In genomic region chr12:120399531-120399930, GRCh38 we compare ENCODE assay signal across 17 cellular contexts. TPM values are rescaled to one million over a fixed set of nuclear protein-coding genes. Genes with fewer than 3 reads are reported as not detected.
DNase-seq lines count a peak whose midpoint lies in the region; ATAC-seq and TF ChIP-seq lines count a peak whose summit lies in the region.
"Had no signal": no experiment of that assay in that cellular context is flagged by ENCODE, and none has a peak within 500 bp of the region (broad histone marks: within the 10 kb centered on the region; RNA-seq: fewer than 3 reads in every experiment).

No MANE protein-coding gene starts in this region.

- TF ChIP-seq EP300 in gastroesophageal sphincter (IDR thresholded peaks at IDR 0.05): no peak

- intact Hi-C loops in right lobe of liver (cut with DNase I): no loop called here

- H3K27ac ChIP-seq in right lobe of liver (no peak overlapping the region), gastroesophageal sphincter (no peak overlapping the region)
- H3K27ac ChIP-seq: body of pancreas had no signal

- H3K9me3 ChIP-seq in right lobe of liver (no peaks in the 10 kb centered on the region), gastroesophageal sphincter (no peaks in the 10 kb centered on the region)
- H3K9me3 ChIP-seq: body of pancreas had no signal

- TF ChIP-seq CTCF in AG10803 (conservative IDR thresholded peaks at IDR 0.05; ENCODE audit: low read length) (no peak), fibroblast of the aortic adventitia (IDR thresholded peaks at IDR 0.05; ENCODE audit: insufficient read depth, low read length) (no peak), right lobe of liver (IDR thresholded peaks at IDR 0.05) (no peak), gastroesophageal sphincter (IDR thresholded peaks at IDR 0.05) (no peak)

- H3K4me1 ChIP-seq in right lobe of liver (peaks cover 0 to 6% (median 0%) of the 10 kb centered on the region in 4 donors), gastroesophageal sphincter (no peaks in the 10 kb centered on the region)

- no peak overlapping the region for H3K4me3 ChIP-seq in AG10803 (ENCODE audit: low read length)
- H3K4me3 ChIP-seq in fibroblast of the aortic adventitia (ENCODE audit: low read depth, low read length): no peak overlapping the region
- no peak overlapping the region for H3K4me3 ChIP-seq in right lobe of liver
- H3K4me3 ChIP-seq in gastroesophageal sphincter: no peak overlapping the region
- H3K4me3 ChIP-seq: body of pancreas had no signal

- H3K36me3 ChIP-seq in right lobe of liver (no peaks in the 10 kb centered on the region), gastroesophageal sphincter (no peaks in the 10 kb centered on the region)

- 83% methylated on average over 4 of the region's 5 CpGs for WGBS in right lobe of liver (ENCODE audit: insufficient coverage, low coverage, low lambda C conversion rate, missing lambda C conversion rate)
- WGBS in gastroesophageal sphincter (ENCODE audit: low coverage in 1 of 2), 2 donors: 45 to 60% methylated on average over 5 of the region's 5 CpGs

- DNase-seq in AG10803 (ENCODE audit: low read depth) (peak; percentile 21), fibroblast of the aortic adventitia (ENCODE audit: low read depth) (peak; percentile 43), right lobe of liver (no peak), anterior cingulate cortex (lab: John Stamatoyannopoulos, UW) (no peak), hippocampal formation (lab: John Stamatoyannopoulos, UW) (no peak)
- DNase-seq: activated CD8-positive, alpha-beta memory T cell treated with anti-CD3 and anti-CD28 coated beads, Interleukin-2, amount 50 U/mL, for 48 hours; body of pancreas; CD4-positive, CD25-positive, alpha-beta regulatory T cell; endodermal cell; hypothalamus; left ventricle myocardium superior; naive thymus-derived CD8-positive, alpha-beta T cell; NCI-H2029 treated with DMSO at 0.1 percent for 48 hours; NCI-H82 had no signal

- peak; percentile 48 for ATAC-seq in GM18867 (IDR thresholded peaks at IDR 0.05; ENCODE audit: unreplicated experiment)
- ATAC-seq in SK-N-SH treated with all-trans-retinoic acid at 6 μM for 48 hours: peak; percentile 85
- ATAC-seq in right lobe of liver: no peak
- ATAC-seq in gastroesophageal sphincter: no peak
- ATAC-seq: body of pancreas; left ventricle myocardium superior; naive thymus-derived CD8-positive, alpha-beta T cell had no signal

- H3K27me3 ChIP-seq in right lobe of liver: no peaks in the 10 kb centered on the region
- peaks cover 56% of the 10 kb centered on the region for H3K27me3 ChIP-seq in gastroesophageal sphincter
- H3K27me3 ChIP-seq: body of pancreas had no signal

- TF ChIP-seq POLR2A in right lobe of liver (IDR thresholded peaks at IDR 0.05) (no peak), gastroesophageal sphincter (IDR thresholded peaks at IDR 0.05) (no peak)

TF ChIP-seq in SK-N-SH treated with all-trans-retinoic acid at 6 μM for 48 hours, 23 proteins besides CTCF, POLR2A, EP300 and RAD21:
- TF ChIP-seq TCF4 (CRISPR knock-in tag; IDR thresholded peaks at IDR 0.05; ENCODE audit: borderline replicate concordance) (no peak), ZC3H10 (CRISPR knock-in tag; IDR thresholded peaks at IDR 0.05) (no peak), GLIS3 (CRISPR knock-in tag; IDR thresholded peaks at IDR 0.05) (no peak), ESRRG (CRISPR knock-in tag; IDR thresholded peaks at IDR 0.05) (no peak), ZNF8 (CRISPR knock-in tag; IDR thresholded peaks at IDR 0.05) (no peak), ZFP3 (CRISPR knock-in tag; IDR thresholded peaks at IDR 0.05) (no peak), ZNF70 (CRISPR knock-in tag; IDR thresholded peaks at IDR 0.05) (no peak), ISL1 (CRISPR knock-in tag; IDR thresholded peaks at IDR 0.05) (no peak), ZFP30 (CRISPR knock-in tag; IDR thresholded peaks at IDR 0.05) (no peak), ARNTL (CRISPR knock-in tag; IDR thresholded peaks at IDR 0.05; ENCODE audit: borderline replicate concordance, low read depth) (no peak), PPARA (CRISPR knock-in tag; IDR thresholded peaks at IDR 0.05; ENCODE audit: borderline replicate concordance) (no peak), OSR1 (CRISPR knock-in tag; IDR thresholded peaks at IDR 0.05) (no peak), POU6F1 (CRISPR knock-in tag; IDR thresholded peaks at IDR 0.05; ENCODE audit: borderline replicate concordance, low read depth) (no peak), CSDC2 (CRISPR knock-in tag; IDR thresholded peaks at IDR 0.05) (no peak)

RNA-seq across cellular contexts. Expression of gene MSI1, which starts 30.6 kb away (rescaled TPM):
- total RNA-seq in fibroblast of the aortic adventitia (ENCODE audit: low replicate concordance) (not detected in 2 replicates), right lobe of liver (1 to 10 TPM in 1 of 6 experiments, under 1 TPM in 1, not detected in 4; 0.06 to 1.6 TPM), gastroesophageal sphincter (1 to 10 TPM in 1 of 4 donors, under 1 TPM in 3; 0.16 to 9.2 (median 0.70) TPM)
- total RNA-seq: CD4-positive, CD25-positive, alpha-beta regulatory T cell; naive thymus-derived CD8-positive, alpha-beta T cell had no signal

RNA-seq across cellular contexts. Expression of gene COX6A1, which starts 38.4 kb away (rescaled TPM):
- total RNA-seq in fibroblast of the aortic adventitia (ENCODE audit: low replicate concordance): 138 and 366 TPM in 2 replicates
- total RNA-seq in right lobe of liver: 100 to 1,000 TPM; 229 to 625 (median 292) TPM
- 100 to 1,000 TPM; 424 to 588 (median 522) TPM for total RNA-seq in gastroesophageal sphincter

RNA-seq across cellular contexts. Expression of gene TRIAP1, which starts 46.7 kb away (rescaled TPM):
- 30.0 and 39.0 TPM in 2 replicates for total RNA-seq in fibroblast of the aortic adventitia (ENCODE audit: low replicate concordance)
- 10 to 100 TPM; 13.3 to 28.7 (median 17.0) TPM for total RNA-seq in right lobe of liver
- total RNA-seq in gastroesophageal sphincter: 10 to 100 TPM in 3 of 4 donors, 1 to 10 TPM in 1; 9.7 to 19.5 (median 16.8) TPM

RNA-seq across cellular contexts. Expression of gene GATC, which starts 46.7 kb away (rescaled TPM):
- 16.1 and 20.5 TPM in 2 replicates for total RNA-seq in fibroblast of the aortic adventitia (ENCODE audit: low replicate concordance)
- 10 to 100 TPM; 13.4 to 23.8 (median 15.9) TPM for total RNA-seq in right lobe of liver
- total RNA-seq in gastroesophageal sphincter: 10 to 100 TPM; 20.0 to 26.0 (median 23.2) TPM

Comparison
In these comparisons a context has a peak if more than half of its experiments do, and no peak if none do; other contexts are left out.
1. DNase-seq: peak in AG10803 (single experiment) and fibroblast of the aortic adventitia (single experiment); none in right lobe of liver (0 of 3), anterior cingulate cortex (0 of 58) and hippocampal formation (0 of 2).
2. ATAC-seq: peak in GM18867 (single experiment) and SK-N-SH treated with all-trans-retinoic acid at 6 μM for 48 hours (single experiment); none in right lobe of liver (0 of 4) and gastroesophageal sphincter (single experiment).